ENCODE assay signal across 1 cellular context in genomic region chr17:75046583-75047289, GRCh38.
TF ChIP-seq lines count a peak whose summit lies in the region.

ATP5PD (minus strand) TSS chr17:75046969; CDS start chr17:75042650, 4,319 bp downstream.
KCTD2 (plus strand) TSS chr17:75047225; CDS start chr17:75047251, 26 bp downstream.

TF ChIP-seq in HepG2, 621 proteins besides CTCF, POLR2A, EP300 and RAD21 (continued from another document and continues in another):
- TF ChIP-seq ZNF432 (CRISPR knock-in tag; IDR thresholded peaks at IDR 0.05; ENCODE audit: borderline replicate concordance) (no peak), ZNF672 (CRISPR knock-in tag; IDR thresholded peaks at IDR 0.05) (no peak), FOXA3 (CRISPR knock-in tag; IDR thresholded peaks at IDR 0.05) (peak; percentile 33; the same call in 1 of the 2 replicates), KLF13 (CRISPR knock-in tag; IDR thresholded peaks at IDR 0.05) (peak; percentile 50; the same call in 1 of the 2 replicates), ADNP (CRISPR knock-in tag; IDR thresholded peaks at IDR 0.05) (no peak), THAP7 (CRISPR knock-in tag; IDR thresholded peaks at IDR 0.05) (0 out of 2 replicates have a peak, but pooled peaks have one; percentile 92), POGK (CRISPR knock-in tag; conservative IDR thresholded peaks at IDR 0.05) (peak; percentile 74; the same call in 1 of the 2 replicates), SUZ12 (IDR thresholded peaks at IDR 0.05; ENCODE audit: low read depth, low read length) (no peak), XRCC5 (optimal IDR thresholded peaks at IDR 0.05; ENCODE audit: low read length) (peak; percentile 52), ARNT (IDR thresholded peaks at IDR 0.05) (no peak), PBX3 (CRISPR knock-in tag; IDR thresholded peaks at IDR 0.05; ENCODE audit: borderline replicate concordance) (no peak), HOXA7 (CRISPR knock-in tag; IDR thresholded peaks at IDR 0.05) (no peak), TAF15 (IDR thresholded peaks at IDR 0.05; ENCODE audit: low read depth, low read length, poor library complexity, severe bottlenecking) (no peak), ZNF275 (CRISPR knock-in tag; IDR thresholded peaks at IDR 0.05; ENCODE audit: borderline replicate concordance) (peak; percentile 97; the same call in 1 of the 2 replicates), JUNB (CRISPR knock-in tag; IDR thresholded peaks at IDR 0.05; ENCODE audit: borderline replicate concordance) (no peak), ZNF562 (CRISPR knock-in tag; IDR thresholded peaks at IDR 0.05; ENCODE audit: borderline replicate concordance) (no peak), MYPOP (CRISPR knock-in tag; IDR thresholded peaks at IDR 0.05) (no peak), ZNF530 (CRISPR knock-in tag; IDR thresholded peaks at IDR 0.05; ENCODE audit: low read depth) (no peak), ZNF761 (CRISPR knock-in tag; conservative IDR thresholded peaks at IDR 0.05) (no peak; the same call in 1 of the 2 replicates), PTBP1 (IDR thresholded peaks at IDR 0.05; ENCODE audit: low read depth, low read length, poor library complexity, severe bottlenecking) (peak; percentile 95), ZNF576 (CRISPR knock-in tag; IDR thresholded peaks at IDR 0.05) (no peak), ZMAT3 (CRISPR knock-in tag; conservative IDR thresholded peaks at IDR 0.05) (peak; percentile 93), ZNF614 (CRISPR knock-in tag; IDR thresholded peaks at IDR 0.05; ENCODE audit: borderline replicate concordance) (peak; percentile 45; the same call in 1 of the 2 replicates), DPF2 (CRISPR knock-in tag; IDR thresholded peaks at IDR 0.05; ENCODE audit: borderline replicate concordance, low read depth) (no peak), FOXP4 (CRISPR knock-in tag; IDR thresholded peaks at IDR 0.05) (no peak; the same call in 1 of the 2 replicates), TOPORS (CRISPR knock-in tag; IDR thresholded peaks at IDR 0.05) (peak; percentile 52; the same call in 1 of the 2 replicates), ELF1 (CRISPR knock-in tag; IDR thresholded peaks at IDR 0.05) (peak; percentile 92), CSRNP1 (CRISPR knock-in tag; IDR thresholded peaks at IDR 0.05) (peak; percentile 94; the same call in 1 of the 2 replicates), PHB2 (IDR thresholded peaks at IDR 0.05; ENCODE audit: partially characterized antibody) (no peak), REST (IDR thresholded peaks at IDR 0.05; ENCODE audit: borderline replicate concordance in 1 of 2, low read depth in 1 of 2, low read length in 2 of 2) (no peak), CREB1 (IDR thresholded peaks at IDR 0.05) (peak; percentile 81), CREB1 (CRISPR knock-in tag; IDR thresholded peaks at IDR 0.05) (peak; percentile 90), ZNF451 (CRISPR knock-in tag; IDR thresholded peaks at IDR 0.05) (peak; percentile 92), U2AF1 (optimal IDR thresholded peaks at IDR 0.05; ENCODE audit: low read depth, low read length) (peak; percentile 38), ZNF281 (CRISPR knock-in tag; IDR thresholded peaks at IDR 0.05; ENCODE audit: borderline replicate concordance) (peak; percentile 40; the same call in 1 of the 2 replicates), PAWR (CRISPR knock-in tag; IDR thresholded peaks at IDR 0.05; ENCODE audit: borderline replicate concordance) (no peak), ZNF549 (CRISPR knock-in tag; IDR thresholded peaks at IDR 0.05) (no peak), SYNCRIP (IDR thresholded peaks at IDR 0.05; ENCODE audit: insufficient read depth, low read depth, low read length) (no peak), ZNF563 (CRISPR knock-in tag; IDR thresholded peaks at IDR 0.05) (peak; percentile 83; the same call in 1 of the 2 replicates), ZNF484 (CRISPR knock-in tag; IDR thresholded peaks at IDR 0.05; ENCODE audit: borderline replicate concordance, low read depth) (no peak; the same call in 1 of the 2 replicates), CENPX (CRISPR knock-in tag; IDR thresholded peaks at IDR 0.05) (no peak), RXRA (CRISPR knock-in tag; IDR thresholded peaks at IDR 0.05) (peak; percentile 89), CBFB (CRISPR knock-in tag; IDR thresholded peaks at IDR 0.05) (peak; percentile 70), EHMT2 (IDR thresholded peaks at IDR 0.05; ENCODE audit: borderline replicate concordance, low read depth, low read length) (no peak), XBP1 (CRISPR knock-in tag; IDR thresholded peaks at IDR 0.05) (no peak), NONO (IDR thresholded peaks at IDR 0.05) (no peak), NONO (CRISPR knock-in tag; conservative IDR thresholded peaks at IDR 0.05) (peak; percentile 81), NR2F6 (IDR thresholded peaks at IDR 0.05) (no peak), NR2F6 (CRISPR knock-in tag; IDR thresholded peaks at IDR 0.05) (0 out of 2 replicates have a peak, but pooled peaks have one; percentile 14), ZFP36L1 (CRISPR knock-in tag; IDR thresholded peaks at IDR 0.05) (peak; percentile 94; the same call in 1 of the 2 replicates), EEA1 (CRISPR knock-in tag; IDR thresholded peaks at IDR 0.05; ENCODE audit: borderline replicate concordance) (peak; percentile 60; the same call in 1 of the 2 replicates), ZNF331 (CRISPR knock-in tag; IDR thresholded peaks at IDR 0.05) (peak; percentile 81; the same call in 1 of the 2 replicates), RCOR2 (CRISPR knock-in tag; IDR thresholded peaks at IDR 0.05) (no peak), NFKBIZ (CRISPR knock-in tag; IDR thresholded peaks at IDR 0.05) (0 out of 2 replicates have a peak, but pooled peaks have one; percentile 39)
